Comparison of ENCODE assay signal across 24 cellular contexts in genomic region chr15:63918901-63919348, GRCh38.
"Had no signal": no experiment of that assay in that cellular context is flagged by ENCODE, and none has a peak within 500 bp of the region (broad histone marks: within the 10 kb centered on the region; RNA-seq: fewer than 3 reads in every experiment).

No MANE protein-coding gene starts in this region.

- H3K27ac Mint-ChIP-seq: activated CD4-positive, alpha-beta T cell treated with anti-CD3 and anti-CD28 coated beads, Interleukin-2, amount 10 ng/mL, durations not matched to agents 24 days and 14 days; activated CD8-positive, alpha-beta T cell treated with anti-CD3 and anti-CD28 coated beads for 36 hours; activated naive CD8-positive, alpha-beta T cell treated with anti-CD3 and anti-CD28 coated beads for 36 hours; activated T-cell treated with anti-CD3 and anti-CD28 coated beads, Interleukin-2, amount 50 U/mL, for 72 hours; activated T-helper 17 cell treated with anti-CD3 and anti-CD28 coated beads, Interleukin-2, amount 50 U/mL, for 72 hours had no signal

- H3K9ac ChIP-seq: KMS-11 had no signal

- H3K9me3 Mint-ChIP-seq: activated CD4-positive, alpha-beta T cell treated with anti-CD3 and anti-CD28 coated beads, Interleukin-2, amount 10 ng/mL, durations not matched to agents 24 days and 14 days; activated CD8-positive, alpha-beta T cell treated with anti-CD3 and anti-CD28 coated beads for 36 hours; activated naive CD8-positive, alpha-beta T cell treated with anti-CD3 and anti-CD28 coated beads for 36 hours; activated T-cell treated with anti-CD3 and anti-CD28 coated beads, Interleukin-2, amount 50 U/mL, for 72 hours; activated T-helper 17 cell treated with anti-CD3 and anti-CD28 coated beads, Interleukin-2, amount 50 U/mL, for 72 hours had no signal

- H3K4me3 Mint-ChIP-seq: activated CD4-positive, alpha-beta T cell treated with anti-CD3 and anti-CD28 coated beads, Interleukin-2, amount 10 ng/mL, durations not matched to agents 24 days and 14 days; activated CD8-positive, alpha-beta T cell treated with anti-CD3 and anti-CD28 coated beads for 36 hours; activated naive CD8-positive, alpha-beta T cell treated with anti-CD3 and anti-CD28 coated beads for 36 hours; activated T-cell treated with anti-CD3 and anti-CD28 coated beads, Interleukin-2, amount 50 U/mL, for 72 hours; activated T-helper 17 cell treated with anti-CD3 and anti-CD28 coated beads, Interleukin-2, amount 50 U/mL, for 72 hours had no signal

- H3K9me3 ChIP-seq: SJCRH30 had no signal

- H3K36me3 Mint-ChIP-seq: activated naive CD8-positive, alpha-beta T cell treated with anti-CD3 and anti-CD28 coated beads for 36 hours had no signal

- H3K27ac ChIP-seq: brain microvascular endothelial cell, KMS-11, SJCRH30, SK-N-MC had no signal

- H3K4me3 ChIP-seq: SJCRH30, SK-N-MC had no signal

- H3K27me3 ChIP-seq: brain microvascular endothelial cell, SJCRH30 had no signal

- FAIRE-seq: TTC549 had no signal

- ATAC-seq: activated CD8-positive, alpha-beta T cell treated with anti-CD3 and anti-CD28 coated beads for 36 hours; activated T-cell treated with anti-CD3 and anti-CD28 coated beads, Interleukin-2, amount 50 U/mL, for 72 hours; activated T-helper 17 cell treated with anti-CD3 and anti-CD28 coated beads, Interleukin-2, amount 50 U/mL, for 72 hours had no signal

- H3K27me3 Mint-ChIP-seq: activated CD8-positive, alpha-beta T cell treated with anti-CD3 and anti-CD28 coated beads for 36 hours; activated naive CD8-positive, alpha-beta T cell treated with anti-CD3 and anti-CD28 coated beads for 36 hours; activated T-helper 17 cell treated with anti-CD3 and anti-CD28 coated beads, Interleukin-2, amount 50 U/mL, for 72 hours had no signal

- H3K4me2 ChIP-seq: KMS-11 had no signal

- H3K36me3 ChIP-seq: brain microvascular endothelial cell, SJCRH30 had no signal

- DNase-seq: activated CD4-positive, alpha-beta T cell treated with anti-CD3 and anti-CD28 coated beads, Interleukin-2, amount 10 ng/mL, durations not matched to agents 24 days and 14 days; activated CD4-positive, alpha-beta T cell treated with anti-CD3 and anti-CD28 coated beads, Interleukin-2, amount 50 U/mL, for 4 hours; activated CD8-positive, alpha-beta T cell treated with anti-CD3 and anti-CD28 coated beads for 36 hours; activated effector memory CD4-positive, alpha-beta T cell treated with anti-CD3 and anti-CD28 coated beads, Interleukin-2, amount 50 U/mL, for 16 hours; activated naive CD4-positive, alpha-beta T cell; activated naive CD4-positive, alpha-beta T cell treated with anti-CD3 and anti-CD28 coated beads, Interleukin-2, amount 50 U/mL, for 16 hours; activated naive CD8-positive, alpha-beta T cell treated with anti-CD3 and anti-CD28 coated beads for 36 hours; activated T-cell treated with anti-CD3 and anti-CD28 coated beads, Interleukin-2, amount 50 U/mL, for 1 hour; activated T-cell treated with anti-CD3 and anti-CD28 coated beads, Interleukin-2, amount 50 U/mL, for 72 hours; amniotic stem cell; brain microvascular endothelial cell; MM.1S; MV-4-11; NCI-H1436 treated with DMSO at 0.1 percent for 48 hours; NCI-H1694 treated with DMSO at 0.1 percent for 48 hours; NCI-H526; NCI-H748 treated with DMSO at 0.1 percent for 48 hours; NK-92 treated with Interleukin-12 subunit alpha and Interleukin-12 subunit beta, amount 100 ng/mL, for 24 hours; T1000 had no signal
